Comparison of ENCODE assay signal across 18 cellular contexts in genomic region chr6:163730496-163731210, GRCh38.
"Had no signal": no experiment of that assay in that cellular context is flagged by ENCODE, and none has a peak within 500 bp of the region (broad histone marks: within the 10 kb centered on the region; RNA-seq: fewer than 3 reads in every experiment).

No MANE protein-coding gene starts in this region.

- H3K36me3 ChIP-seq: brain microvascular endothelial cell had no signal

- H3K9me3 Mint-ChIP-seq: activated CD4-positive, alpha-beta memory T cell treated with anti-CD3 and anti-CD28 coated beads for 36 hours; activated naive CD4-positive, alpha-beta T cell treated with anti-CD3 and anti-CD28 coated beads, Interleukin-2, amount 50 U/mL, for 24 hours; central memory CD8-positive, alpha-beta T cell; natural killer cell treated with Interleukin-12 subunit alpha and Interleukin-12 subunit beta and Interleukin-15 and Interleukin-18, amount 100 ng/mL, for 72 hours had no signal

- H3K27me3 ChIP-seq: brain microvascular endothelial cell, foreskin keratinocyte had no signal

- ATAC-seq: foreskin keratinocyte; natural killer cell treated with Interleukin-12 subunit alpha and Interleukin-12 subunit beta and Interleukin-15 and Interleukin-18, amount 100 ng/mL, for 72 hours; T-helper 17 cell had no signal

- DNase-seq: activated CD4-positive, alpha-beta memory T cell treated with anti-CD3 and anti-CD28 coated beads for 36 hours; activated CD4-positive, alpha-beta T cell treated with anti-CD3 and anti-CD28 coated beads for 4 hours; activated CD4-positive, CD25-positive, alpha-beta regulatory T cell; activated gamma-delta T cell treated with Interleukin-2 at 50 U/mL for 16 hours; activated T-cell treated with anti-CD3 and anti-CD28 coated beads for 4 hours; aorta; brain microvascular endothelial cell; effector memory CD4-positive, alpha-beta T cell; foreskin keratinocyte; glutamatergic neuron; occipital lobe; SW 1271; T-helper 17 cell; trophoblast cell had no signal

- H3K4me1 ChIP-seq: foreskin keratinocyte had no signal

- H3K27ac Mint-ChIP-seq: activated CD4-positive, alpha-beta memory T cell treated with anti-CD3 and anti-CD28 coated beads for 36 hours; activated naive CD4-positive, alpha-beta T cell treated with anti-CD3 and anti-CD28 coated beads, Interleukin-2, amount 50 U/mL, for 24 hours; natural killer cell treated with Interleukin-12 subunit alpha and Interleukin-12 subunit beta and Interleukin-15 and Interleukin-18, amount 100 ng/mL, for 72 hours had no signal

- H3K36me3 Mint-ChIP-seq: activated CD4-positive, alpha-beta memory T cell treated with anti-CD3 and anti-CD28 coated beads for 36 hours; activated naive CD4-positive, alpha-beta T cell treated with anti-CD3 and anti-CD28 coated beads, Interleukin-2, amount 50 U/mL, for 24 hours; natural killer cell treated with Interleukin-12 subunit alpha and Interleukin-12 subunit beta and Interleukin-15 and Interleukin-18, amount 100 ng/mL, for 72 hours had no signal

- H3K4me1 Mint-ChIP-seq: activated naive CD4-positive, alpha-beta T cell treated with anti-CD3 and anti-CD28 coated beads, Interleukin-2, amount 50 U/mL, for 24 hours; central memory CD8-positive, alpha-beta T cell had no signal

- H3K4me3 Mint-ChIP-seq: activated CD4-positive, alpha-beta memory T cell treated with anti-CD3 and anti-CD28 coated beads for 36 hours; activated naive CD4-positive, alpha-beta T cell treated with anti-CD3 and anti-CD28 coated beads, Interleukin-2, amount 50 U/mL, for 24 hours; central memory CD8-positive, alpha-beta T cell; natural killer cell treated with Interleukin-12 subunit alpha and Interleukin-12 subunit beta and Interleukin-15 and Interleukin-18, amount 100 ng/mL, for 72 hours; T-helper 17 cell had no signal

- H3K27me3 Mint-ChIP-seq: natural killer cell treated with Interleukin-12 subunit alpha and Interleukin-12 subunit beta and Interleukin-15 and Interleukin-18, amount 100 ng/mL, for 72 hours had no signal

- H3K4me3 ChIP-seq: SK-N-MC had no signal

- H3K27ac ChIP-seq: brain microvascular endothelial cell, foreskin keratinocyte, SK-N-MC had no signal
